ENCODE assay signal across 9 cellular contexts in the genomic region with DNA sequence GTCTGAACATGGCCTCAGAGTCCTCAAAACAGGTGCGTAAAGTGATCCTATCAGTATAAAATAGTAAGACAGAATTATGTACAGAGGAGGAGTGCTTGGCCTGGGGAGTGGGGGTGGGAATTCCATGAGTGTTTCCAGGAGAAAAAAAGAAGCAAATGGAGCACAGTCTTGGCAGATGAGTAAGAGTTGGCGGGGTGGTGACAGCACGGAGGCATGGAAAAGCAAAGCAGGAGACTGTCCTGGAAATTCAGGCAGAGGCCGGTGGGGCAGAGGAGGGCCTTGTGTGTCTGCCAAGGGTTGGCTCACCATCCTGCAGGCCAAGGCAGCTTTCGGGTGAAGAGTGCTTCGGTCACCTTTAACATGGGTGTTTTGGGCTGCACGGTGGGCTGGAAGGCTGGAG.
DNase-seq lines count a peak whose midpoint lies in the region; ATAC-seq and TF ChIP-seq lines count a peak whose summit lies in the region.
"Had no signal": no experiment of that assay in that cellular context is flagged by ENCODE, and none has a peak within 500 bp of the region (broad histone marks: within the 10 kb centered on the region; RNA-seq: fewer than 3 reads in every experiment).

No MANE protein-coding gene starts in this region.

- intact Hi-C loops in left ventricle myocardium superior (cut with micrococcal nuclease) = loop anchor here (5.0 kb wide), 1 partner anchor 50 kb away; no protein-coding TSS in a partner anchor
- intact Hi-C loops in gastrocnemius medialis (cut with DNase I; ENCODE audit: low total_unique reads) = loop anchor here (2.0 to 5.0 kb wide), 2 partner anchors 69 to 280 kb away; a partner anchor contains a TSS
- intact Hi-C loops in activated naive CD4-positive, alpha-beta T cell treated with anti-CD3 and anti-CD28 coated beads for 36 hours (cut with micrococcal nuclease) = no loop called here

- H3K27ac ChIP-seq in gastrocnemius medialis = peak overlapping the region; percentile 81 to 88 (median 85)

- H3K27me3 Mint-ChIP-seq in brain = peaks cover 5% of the 10 kb centered on the region
- no peaks in the 10 kb centered on the region for H3K27me3 Mint-ChIP-seq in activated naive CD4-positive, alpha-beta T cell treated with anti-CD3 and anti-CD28 coated beads for 36 hours (ENCODE audit: low read depth)

- TF ChIP-seq CTCF in brain (conservative IDR thresholded peaks at IDR 0.05) (no peak), gastrocnemius medialis (IDR thresholded peaks at IDR 0.05 in 4 of 5, conservative IDR thresholded peaks at IDR 0.05 in 1 of 5) (no peak)

- no peaks in the 10 kb centered on the region for H3K36me3 Mint-ChIP-seq in brain
- no peaks in the 10 kb centered on the region for H3K36me3 Mint-ChIP-seq in activated naive CD4-positive, alpha-beta T cell treated with anti-CD3 and anti-CD28 coated beads for 36 hours (ENCODE audit: low read depth)

- DNase-seq in ELR (ENCODE audit: low read depth) = peak; percentile 86
- peak; percentile 79 for DNase-seq in left ventricle myocardium superior
- DNase-seq in gastrocnemius medialis = peak in 1 of 2 donors; percentile 47
- DNase-seq in NCI-H2029 treated with DMSO at 0.1 percent for 48 hours (lab: John Stamatoyannopoulos, UW) = no peak
- DNase-seq in NCI-H2081 treated with DMSO at 0.1 percent for 48 hours (lab: John Stamatoyannopoulos, UW) = no peak
- DNase-seq in NCI-H1930 (lab: John Stamatoyannopoulos, UW) = no peak
- no peak for DNase-seq in activated naive CD4-positive, alpha-beta T cell treated with anti-CD3 and anti-CD28 coated beads for 36 hours
- DNase-seq: midbrain had no signal

- peaks cover 0 to 10% (median 0%) of the 10 kb centered on the region in 5 experiments for H3K9me3 Mint-ChIP-seq in brain
- H3K9me3 Mint-ChIP-seq in activated naive CD4-positive, alpha-beta T cell treated with anti-CD3 and anti-CD28 coated beads for 36 hours = no peaks in the 10 kb centered on the region

- peak overlapping the region in 1 of 5 experiments; percentile 16 for H3K4me3 Mint-ChIP-seq in brain
- no peak overlapping the region for H3K4me3 Mint-ChIP-seq in activated naive CD4-positive, alpha-beta T cell treated with anti-CD3 and anti-CD28 coated beads for 36 hours

- no peaks in the 10 kb centered on the region for H3K9me3 ChIP-seq in gastrocnemius medialis

- peaks cover 73% of the 10 kb centered on the region for H3K4me1 Mint-ChIP-seq in brain
- no peaks in the 10 kb centered on the region for H3K4me1 Mint-ChIP-seq in activated naive CD4-positive, alpha-beta T cell treated with anti-CD3 and anti-CD28 coated beads for 36 hours (ENCODE audit: low read depth)

- in situ Hi-C loops in gastrocnemius medialis (cut with MboI; ENCODE audit: low sequenced_read_pairs in 4 of 4) = loop anchor here in 1 of 4 donors (5.0 kb wide), 1 partner anchor 70 kb away; a partner anchor contains a TSS

- CTCF ChIA-PET in activated naive CD4-positive, alpha-beta T cell treated with anti-CD3 and anti-CD28 coated beads for 36 hours (lab: Charles Lee) = no interaction called here

- H3K4me1 ChIP-seq in gastrocnemius medialis = peaks cover 42 to 44% of the 10 kb centered on the region in 2 donors

- H3K36me3 ChIP-seq in gastrocnemius medialis = no peaks in the 10 kb centered on the region

- TF ChIP-seq POLR2A in gastrocnemius medialis (IDR thresholded peaks at IDR 0.05) = no peak

- no peak overlapping the region for H3K4me3 ChIP-seq in gastrocnemius medialis

- ATAC-seq in left ventricle myocardium superior (peak; percentile 65), gastrocnemius medialis (peak in 1 of 2 donors; percentile 12)

- no peaks in the 10 kb centered on the region for H3K27me3 ChIP-seq in gastrocnemius medialis

- H3K27ac Mint-ChIP-seq in brain = peak overlapping the region; percentile 90 to 99 (median 94)
- H3K27ac Mint-ChIP-seq in activated naive CD4-positive, alpha-beta T cell treated with anti-CD3 and anti-CD28 coated beads for 36 hours = no peak overlapping the region

Comparison
In these comparisons a context has a peak if more than half of its experiments do, and no peak if none do; other contexts are left out.
1. DNase-seq: peak in ELR (single experiment) and left ventricle myocardium superior (single experiment); none in NCI-H2029 treated with DMSO at 0.1 percent for 48 hours (single experiment), NCI-H2081 treated with DMSO at 0.1 percent for 48 hours (single experiment), NCI-H1930 (0 of 2) and activated naive CD4-positive, alpha-beta T cell treated with anti-CD3 and anti-CD28 coated beads for 36 hours (single experiment).